In genomic region chr6:18601515-18602035, GRCh38 we compare ENCODE assay signal across 22 cellular contexts.
A peak's percentile ranks its signal among the peaks of the same experiment; 100 is the strongest.
DNase-seq lines count a peak whose midpoint lies in the region; TF ChIP-seq lines count a peak whose summit lies in the region.
"Had no signal": no experiment of that assay in that cellular context is flagged by ENCODE, and none has a peak within 500 bp of the region (broad histone marks: within the 10 kb centered on the region; RNA-seq: fewer than 3 reads in every experiment).

No MANE protein-coding gene starts in this region.

- in situ Hi-C loops in KBM-7 (cut with MboI; ENCODE audit: low pct_unique_long_range_greater_than_20kb, low sequenced_read_pairs): no loop called here

- H3K27me3 Mint-ChIP-seq in neural crest cell (ENCODE audit: low read depth): no peaks in the 10 kb centered on the region

- peak; percentile 25 for DNase-seq in M059J (ENCODE audit: low read depth)
- DNase-seq in NCI-H1436 treated with DMSO at 0.1 percent for 48 hours (lab: John Stamatoyannopoulos, UW): peak; percentile 23
- peak; percentile 35 for DNase-seq in NCI-H2196 (lab: John Stamatoyannopoulos, UW; ENCODE audit: unreplicated experiment)
- DNase-seq in neural crest cell (ENCODE audit: low read depth, low spot score): no peak
- no peak for DNase-seq in NOMO-1 (lab: John Stamatoyannopoulos, UW; ENCODE audit: unreplicated experiment in 2 of 2)
- DNase-seq in RKO (ENCODE audit: low spot score): no peak
- no peak for DNase-seq in KBM-7
- DNase-seq: activated CD4-positive, alpha-beta T cell treated with anti-CD3 and anti-CD28 coated beads, Interleukin-2, amount 10 ng/mL, durations not matched to agents 24 days and 14 days; activated T-cell treated with anti-CD3 and anti-CD28 coated beads, Interleukin-2, amount 50 U/mL, for 1 hour; central memory CD4-positive, alpha-beta T cell; esophagus squamous epithelium; foreskin melanocyte; GOT3; NCI-H2227 treated with DMSO at 0.1 percent for 48 hours; NK-92 treated with Interleukin-12 subunit alpha and Interleukin-12 subunit beta, amount 100 ng/mL, for 24 hours; PC-9; Right ventricle myocardium superior; sigmoid colon; stimulated activated naive B cell treated with anti-CD40 and anti-IgM and Interleukin-4, amounts not matched to agents 10 μg/mL and 1 μg/mL and 100 μg/mL, for 72 hours; T1000; upper lobe of left lung had no signal

- TF ChIP-seq CTCF in neural crest cell (conservative IDR thresholded peaks at IDR 0.05): no peak

- H3K4me1 Mint-ChIP-seq in neural crest cell: peaks cover 46% of the 10 kb centered on the region
- H3K4me1 Mint-ChIP-seq: activated CD4-positive, alpha-beta T cell treated with anti-CD3 and anti-CD28 coated beads, Interleukin-2, amount 10 ng/mL, durations not matched to agents 24 days and 14 days had no signal

- peaks cover 9% of the 10 kb centered on the region for H3K36me3 Mint-ChIP-seq in neural crest cell (ENCODE audit: low read depth)
- H3K36me3 Mint-ChIP-seq: stimulated activated naive B cell treated with anti-CD40 and anti-IgM and Interleukin-4, amounts not matched to agents 10 μg/mL and 1 μg/mL and 100 μg/mL, for 72 hours had no signal

- H3K9me3 Mint-ChIP-seq in neural crest cell: peaks cover 11% of the 10 kb centered on the region
- H3K9me3 Mint-ChIP-seq: activated CD4-positive, alpha-beta T cell treated with anti-CD3 and anti-CD28 coated beads, Interleukin-2, amount 10 ng/mL, durations not matched to agents 24 days and 14 days; stimulated activated naive B cell treated with anti-CD40 and anti-IgM and Interleukin-4, amounts not matched to agents 10 μg/mL and 1 μg/mL and 100 μg/mL, for 72 hours had no signal

- H3K4me3 Mint-ChIP-seq in neural crest cell: no peak overlapping the region
- H3K4me3 Mint-ChIP-seq: activated CD4-positive, alpha-beta T cell treated with anti-CD3 and anti-CD28 coated beads, Interleukin-2, amount 10 ng/mL, durations not matched to agents 24 days and 14 days; stimulated activated naive B cell treated with anti-CD40 and anti-IgM and Interleukin-4, amounts not matched to agents 10 μg/mL and 1 μg/mL and 100 μg/mL, for 72 hours had no signal

- peak overlapping the region; percentile 65 for H3K27ac Mint-ChIP-seq in neural crest cell (ENCODE audit: unreplicated experiment)
- H3K27ac Mint-ChIP-seq: activated CD4-positive, alpha-beta T cell treated with anti-CD3 and anti-CD28 coated beads, Interleukin-2, amount 10 ng/mL, durations not matched to agents 24 days and 14 days; progenitor cell of endocrine pancreas; stimulated activated naive B cell treated with anti-CD40 and anti-IgM and Interleukin-4, amounts not matched to agents 10 μg/mL and 1 μg/mL and 100 μg/mL, for 72 hours had no signal

Comparison
In these comparisons a context has a peak if more than half of its experiments do, and no peak if none do; other contexts are left out.
1. DNase-seq: peak in M059J (single experiment), NCI-H1436 treated with DMSO at 0.1 percent for 48 hours (single experiment) and NCI-H2196 (single experiment); none in neural crest cell (single experiment), NOMO-1 (0 of 2), RKO (single experiment) and KBM-7 (single experiment).